Comparison of ENCODE assay signal across 1 cellular context in the genomic region with DNA sequence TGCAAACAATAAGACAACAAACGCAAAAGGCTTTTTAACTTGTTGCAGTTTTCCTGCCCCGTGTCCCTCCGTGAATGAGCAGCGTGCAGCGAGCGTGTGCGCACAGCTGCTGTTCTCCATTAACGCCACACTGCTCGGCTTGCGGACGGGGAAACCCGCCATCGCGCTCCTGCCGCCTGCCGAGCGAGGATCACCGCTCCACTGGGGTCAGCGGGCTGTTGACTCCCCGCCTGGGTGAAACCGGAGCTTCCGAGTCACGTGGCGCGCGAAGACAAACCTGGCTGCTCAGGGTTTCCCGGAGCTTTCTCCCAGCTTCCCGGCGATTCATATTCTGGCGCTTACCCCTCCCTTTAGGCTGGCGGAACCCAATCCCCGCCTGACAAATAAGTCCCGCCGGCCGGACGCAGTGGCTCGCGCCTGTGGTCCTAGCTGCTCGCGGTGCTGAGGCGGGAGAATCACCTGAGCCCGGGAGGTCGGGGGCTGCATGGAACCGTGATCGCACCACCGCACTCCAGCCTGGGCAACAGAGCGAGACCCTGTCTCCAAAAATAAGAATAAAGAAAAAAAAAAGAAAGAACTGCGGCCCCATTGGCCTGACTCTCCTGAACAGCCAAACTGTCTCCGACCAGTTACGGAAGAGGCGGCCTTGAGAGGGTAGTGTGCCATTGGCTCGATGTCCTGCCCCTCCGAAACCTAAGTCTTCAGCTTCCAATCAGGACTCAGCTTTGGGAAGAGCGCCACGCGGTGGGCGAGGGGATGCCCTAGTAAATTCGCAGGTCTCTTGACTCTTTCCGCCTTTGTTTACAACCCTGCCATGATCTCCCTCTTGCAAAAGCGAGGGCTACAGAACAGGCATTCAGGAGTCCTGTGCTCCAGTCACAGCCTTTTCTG.
TF ChIP-seq lines count a peak whose summit lies in the region.

TSS of gene CREB3L4 (plus strand) at position 794 of the 891 bp plus-strand sequence. CDS start 624 bp downstream, outside the sequence.

TF ChIP-seq in HepG2, 621 proteins besides CTCF, POLR2A, EP300 and RAD21 (continued from another document and continues in another):
- TF ChIP-seq RFX5 (IDR thresholded peaks at IDR 0.05; ENCODE audit: low read depth, low read length) (no peak), ZSCAN29 (CRISPR knock-in tag; conservative IDR thresholded peaks at IDR 0.05) (peak; percentile 82), ZSCAN31 (CRISPR knock-in tag; IDR thresholded peaks at IDR 0.05; ENCODE audit: low read depth) (peak; percentile 89), NONO (IDR thresholded peaks at IDR 0.05) (no peak), NONO (CRISPR knock-in tag; conservative IDR thresholded peaks at IDR 0.05) (peak; percentile 80; the same call in 1 of the 2 replicates), ATF6 (CRISPR knock-in tag; conservative IDR thresholded peaks at IDR 0.05) (no peak), IRF9 (CRISPR knock-in tag; IDR thresholded peaks at IDR 0.05; ENCODE audit: borderline replicate concordance) (peak; percentile 83; the same call in 1 of the 2 replicates), ZNF605 (CRISPR knock-in tag; IDR thresholded peaks at IDR 0.05) (peak; percentile 95), HNF4A (CRISPR knock-in tag; IDR thresholded peaks at IDR 0.05) (peak; percentile 11; the same call in 1 of the 2 replicates), GATAD2A (CRISPR knock-in tag; IDR thresholded peaks at IDR 0.05) (peak; percentile 49), ZSCAN12 (CRISPR knock-in tag; IDR thresholded peaks at IDR 0.05) (no peak; the same call in 1 of the 2 replicates), ZNF326 (CRISPR knock-in tag; IDR thresholded peaks at IDR 0.05; ENCODE audit: borderline replicate concordance) (no peak), ZNF777 (CRISPR knock-in tag; IDR thresholded peaks at IDR 0.05) (no peak), ZNF713 (CRISPR knock-in tag; IDR thresholded peaks at IDR 0.05) (no peak; the same call in 1 of the 2 replicates), HDAC1 (CRISPR knock-in tag; IDR thresholded peaks at IDR 0.05) (peak; percentile 88), SRSF9 (IDR thresholded peaks at IDR 0.05; ENCODE audit: borderline replicate concordance, insufficient read depth, low read depth, low read length, poor library complexity, severe bottlenecking) (no peak), DRAP1 (CRISPR knock-in tag; IDR thresholded peaks at IDR 0.05) (peak; percentile 72), ZNF512B (CRISPR knock-in tag; IDR thresholded peaks at IDR 0.05; ENCODE audit: borderline replicate concordance) (peak; percentile 91; the same call in 1 of the 2 replicates), PREB (CRISPR knock-in tag; IDR thresholded peaks at IDR 0.05) (no peak), ARID5B (CRISPR knock-in tag; IDR thresholded peaks at IDR 0.05) (peak; percentile 77), ZNF343 (CRISPR knock-in tag; IDR thresholded peaks at IDR 0.05) (peak; percentile 85; the same call in 1 of the 2 replicates), HMGXB3 (CRISPR knock-in tag; IDR thresholded peaks at IDR 0.05; ENCODE audit: borderline replicate concordance) (peak; percentile 65), SMAD9 (CRISPR knock-in tag; IDR thresholded peaks at IDR 0.05) (0 out of 2 replicates have a peak, but pooled peaks have one; percentile 53), ZNF781 (CRISPR knock-in tag; IDR thresholded peaks at IDR 0.05; ENCODE audit: borderline replicate concordance, not compliant biosample characterization) (peak; percentile 79), NR0B2 (CRISPR knock-in tag; IDR thresholded peaks at IDR 0.05) (no peak), KLF12 (CRISPR knock-in tag; IDR thresholded peaks at IDR 0.05; ENCODE audit: borderline replicate concordance) (no peak; the same call in 1 of the 2 replicates)
- TF ChIP-seq, protein P1, sequence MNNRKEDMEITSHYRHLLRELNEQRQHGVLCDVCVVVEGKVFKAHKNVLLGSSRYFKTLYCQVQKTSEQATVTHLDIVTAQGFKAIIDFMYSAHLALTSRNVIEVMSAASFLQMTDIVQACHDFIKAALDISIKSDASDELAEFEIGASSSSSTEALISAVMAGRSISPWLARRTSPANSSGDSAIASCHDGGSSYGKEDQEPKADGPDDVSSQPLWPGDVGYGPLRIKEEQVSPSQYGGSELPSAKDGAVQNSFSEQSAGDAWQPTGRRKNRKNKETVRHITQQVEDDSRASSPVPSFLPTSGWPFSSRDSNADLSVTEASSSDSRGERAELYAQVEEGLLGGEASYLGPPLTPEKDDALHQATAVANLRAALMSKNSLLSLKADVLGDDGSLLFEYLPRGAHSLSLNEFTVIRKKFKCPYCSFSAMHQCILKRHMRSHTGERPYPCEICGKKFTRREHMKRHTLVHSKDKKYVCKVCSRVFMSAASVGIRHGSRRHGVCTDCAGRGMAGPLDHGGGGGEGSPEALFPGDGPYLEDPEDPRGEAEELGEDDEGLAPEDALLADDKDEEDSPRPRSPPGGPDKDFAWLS (CRISPR knock-in tag; IDR thresholded peaks at IDR 0.05; ENCODE audit: borderline replicate concordance): no peak
- TF ChIP-seq, protein P2, sequence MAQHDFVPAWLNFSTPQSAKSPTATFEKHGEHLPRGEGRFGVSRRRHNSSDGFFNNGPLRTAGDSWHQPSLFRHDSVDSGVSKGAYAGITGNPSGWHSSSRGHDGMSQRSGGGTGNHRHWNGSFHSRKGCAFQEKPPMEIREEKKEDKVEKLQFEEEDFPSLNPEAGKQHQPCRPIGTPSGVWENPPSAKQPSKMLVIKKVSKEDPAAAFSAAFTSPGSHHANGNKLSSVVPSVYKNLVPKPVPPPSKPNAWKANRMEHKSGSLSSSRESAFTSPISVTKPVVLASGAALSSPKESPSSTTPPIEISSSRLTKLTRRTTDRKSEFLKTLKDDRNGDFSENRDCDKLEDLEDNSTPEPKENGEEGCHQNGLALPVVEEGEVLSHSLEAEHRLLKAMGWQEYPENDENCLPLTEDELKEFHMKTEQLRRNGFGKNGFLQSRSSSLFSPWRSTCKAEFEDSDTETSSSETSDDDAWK (CRISPR knock-in tag; IDR thresholded peaks at IDR 0.05): no peak
- TF ChIP-seq, protein P3, sequence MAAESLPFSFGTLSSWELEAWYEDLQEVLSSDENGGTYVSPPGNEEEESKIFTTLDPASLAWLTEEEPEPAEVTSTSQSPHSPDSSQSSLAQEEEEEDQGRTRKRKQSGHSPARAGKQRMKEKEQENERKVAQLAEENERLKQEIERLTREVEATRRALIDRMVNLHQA (CRISPR knock-in tag; IDR thresholded peaks at IDR 0.05): no peak
